In genomic region chr9:129627556-129628492, GRCh38 we compare ENCODE assay signal across 9 cellular contexts. TPM values are rescaled to one million over a fixed set of nuclear protein-coding genes. Genes with fewer than 3 reads are reported as not detected.
DNase-seq lines count a peak whose midpoint lies in the region; ATAC-seq and TF ChIP-seq lines count a peak whose summit lies in the region.
"Had no signal": no experiment of that assay in that cellular context is flagged by ENCODE, and none has a peak within 500 bp of the region (broad histone marks: within the 10 kb centered on the region; RNA-seq: fewer than 3 reads in every experiment).

No MANE protein-coding gene starts in this region.

- peak overlapping the region; percentile 92 for H3K4me3 ChIP-seq in MG63

- no peak for ATAC-seq in naive B cell (ENCODE audit: low read depth in 2 of 2)
- no peak for ATAC-seq in HG02623 (IDR thresholded peaks at IDR 0.05; ENCODE audit: unreplicated experiment)
- no peak for ATAC-seq in HG03139 (IDR thresholded peaks at IDR 0.05; ENCODE audit: unreplicated experiment)

- H3K27me3 ChIP-seq in MG63 = no peaks in the 10 kb centered on the region

- TF ChIP-seq CTCF in C4-2B (conservative IDR thresholded peaks at IDR 0.05) = no peak
- TF ChIP-seq CTCF in MCF 10A (IDR thresholded peaks at IDR 0.05; ENCODE audit: unreplicated experiment) = no peak

- intact Hi-C loops in MCF 10A (cut with micrococcal nuclease) = loop anchor here (10.0 kb wide), 1 partner anchor 1073 kb away; the partner anchor contains the start of gene SPTAN1

- H3K36me3 ChIP-seq in MG63 = peaks cover 43% of the 10 kb centered on the region

- H3K9me3 ChIP-seq in MG63 = no peaks in the 10 kb centered on the region
- H3K9me3 ChIP-seq: mucosa of descending colon had no signal

- H3K4me1 Mint-ChIP-seq in MCF 10A (ENCODE audit: insufficient read depth, unreplicated experiment) (peaks cover 42% of the 10 kb centered on the region), naive B cell (peaks cover 46 to 78% (median 61%) of the 10 kb centered on the region in 3 donors)

- H3K27ac ChIP-seq in C4-2B = peak overlapping the region; percentile 88; the same call in 1 of the 2 replicates

- H3K27ac Mint-ChIP-seq in MCF 10A (ENCODE audit: low read depth, unreplicated experiment) = peak overlapping the region; percentile 72
- H3K27ac Mint-ChIP-seq in naive B cell = peak overlapping the region in 5 of 6 donors; percentile 93 to 99 (median 98)

- H3K27me3 Mint-ChIP-seq in MCF 10A (ENCODE audit: insufficient read depth, unreplicated experiment) (no peaks in the 10 kb centered on the region), naive B cell (peaks cover 0 to 15% (median 10%) of the 10 kb centered on the region in 3 donors)

- no TSS peak for BruUV-seq in MCF 10A (replicated peaks; lab: Mats Ljungman, UMichigan)

- POLR2A ChIA-PET in MCF 10A (lab: Yijun Ruan, JAX) = interaction anchor here (0.6 to 7.2 kb wide), 10 partner anchors 12 to 502 kb away, joined by 3 to 55 read pairs (median 4); partner anchors contain the start of genes ASB6 and PTGES

- H3K36me3 Mint-ChIP-seq in MCF 10A (ENCODE audit: insufficient read depth, unreplicated experiment) (peaks cover 16% of the 10 kb centered on the region), naive B cell (no peaks in the 10 kb centered on the region)

- peak overlapping the region; percentile 92 for H3K4me3 Mint-ChIP-seq in MCF 10A (ENCODE audit: unreplicated experiment)
- H3K4me3 Mint-ChIP-seq in naive B cell = peak overlapping the region; percentile 7 to 94 (median 91)

- H3K9me3 Mint-ChIP-seq in MCF 10A (ENCODE audit: unreplicated experiment) = no peaks in the 10 kb centered on the region
- H3K9me3 Mint-ChIP-seq in naive B cell = peaks cover 0 to 2% (median 0%) of the 10 kb centered on the region in 7 donors

- CTCF ChIA-PET in MCF 10A (lab: Yijun Ruan, JAX) = interaction anchor here (0.6 to 5.0 kb wide), 4 partner anchors 12 to 489 kb away, joined by 3 to 23 read pairs (median 4); no protein-coding TSS in a partner anchor

- DNase-seq in MG63 (no peak), MCF 10A (ENCODE audit: unreplicated experiment) (no peak), naive B cell (no peak), Kasumi-1 (lab: John Stamatoyannopoulos, UW) (no peak), Ammon's horn (ENCODE audit: low spot score) (no peak)

RNA-seq across cellular contexts. Expression of gene NTMT1, which starts 1.9 kb away (rescaled TPM):
- total RNA-seq in MG63 (2014; rRNA removed; shearing (Covaris generic); ENCODE audit: low replicate concordance) = 82.0 and 99.2 TPM in 2 replicates
- total RNA-seq in MCF 10A (2022) = 32.9 and 49.2 TPM in 2 replicates
- polyA plus RNA-seq in naive B cell (ENCODE audit: low read depth in 6 of 6) = 10 to 100 TPM; 30.3 to 57.7 (median 35.4) TPM

RNA-seq across cellular contexts. Expression of gene C9orf50, which starts 6.9 kb away (rescaled TPM):
- not detected in 2 replicates for total RNA-seq in MG63 (2014; rRNA removed; shearing (Covaris generic); ENCODE audit: low replicate concordance)
- total RNA-seq in MCF 10A (2022) = 0.20 TPM in 1 of 2 replicates, not detected in the other
- polyA plus RNA-seq in naive B cell (ENCODE audit: low read depth in 6 of 6) = not detected
- total RNA-seq: mucosa of descending colon had no signal

RNA-seq across cellular contexts. Expression of gene ASB6, which starts 14.1 kb away (rescaled TPM):
- total RNA-seq in MG63 (2014; rRNA removed; shearing (Covaris generic); ENCODE audit: low replicate concordance) = 11.1 and 24.4 TPM in 2 replicates
- 14.4 TPM in 2 replicates for total RNA-seq in MCF 10A (2022)
- polyA plus RNA-seq in naive B cell (ENCODE audit: low read depth in 6 of 6) = 10 to 100 TPM; 13.3 to 23.4 (median 16.5) TPM

RNA-seq across cellular contexts. Expression of gene PRRX2, which starts 37.6 kb away (rescaled TPM):
- total RNA-seq in MG63 (2014; rRNA removed; shearing (Covaris generic); ENCODE audit: low replicate concordance) = 20.1 and 38.4 TPM in 2 replicates
- not detected in 2 replicates for total RNA-seq in MCF 10A (2022)
- not detected for polyA plus RNA-seq in naive B cell (ENCODE audit: low read depth in 6 of 6)
